Comparison of ENCODE assay signal across 10 cellular contexts in genomic region chr16:12833939-12834338, GRCh38. TPM values are rescaled to one million over a fixed set of nuclear protein-coding genes. Genes with fewer than 3 reads are reported as not detected.
DNase-seq lines count a peak whose midpoint lies in the region; TF ChIP-seq lines count a peak whose summit lies in the region.
"Had no signal": no experiment of that assay in that cellular context is flagged by ENCODE, and none has a peak within 500 bp of the region (broad histone marks: within the 10 kb centered on the region; RNA-seq: fewer than 3 reads in every experiment).

No MANE protein-coding gene starts in this region.

- peak; percentile 40 for DNase-seq in GM03348 (ENCODE audit: low spot score)
- DNase-seq in NCI-H2196 (lab: John Stamatoyannopoulos, UW; ENCODE audit: unreplicated experiment): peak; percentile 83
- DNase-seq in ecto neural progenitor cell (ENCODE audit: low spot score): peak; percentile 52
- peak; percentile 13 for DNase-seq in occipital lobe (lab: John Stamatoyannopoulos, UW)
- no peak for DNase-seq in NCI-H1092 treated with DMSO at 0.1 percent for 48 hours (lab: John Stamatoyannopoulos, UW)
- no peak for DNase-seq in lower leg skin (ENCODE audit: low spot score in 2 of 2)
- DNase-seq in OCI-M2 (lab: John Stamatoyannopoulos, UW; ENCODE audit: unreplicated experiment): no peak
- DNase-seq: activated CD4-positive, alpha-beta T cell treated with anti-CD3 and anti-CD28 coated beads, Interleukin-2, amount 50 U/mL, for 48 hours; DND-41 had no signal

- no peak for TF ChIP-seq POLR2A in lower leg skin (IDR thresholded peaks at IDR 0.05)

- TF ChIP-seq CTCF in lower leg skin (IDR thresholded peaks at IDR 0.05): no peak

- WGBS in lower leg skin, 2 donors: 54 to 61% methylated on average over 10 of the region's 10 CpGs

- intact Hi-C loops in lower leg skin (cut with DNase I; ENCODE audit: low total_unique reads): no loop called here

- no peak overlapping the region for H3K4me3 ChIP-seq in lower leg skin (ENCODE audit: low read depth, poor library complexity, severe bottlenecking)
- H3K4me3 ChIP-seq: dorsolateral prefrontal cortex had no signal

RNA-seq across cellular contexts. Expression of gene CPPED1, which starts 30.3 kb away (rescaled TPM):
- total RNA-seq in occipital lobe: 6.2 TPM
- 10 to 100 TPM in 1 of 4 donors, 1 to 10 TPM in 3; 5.4 to 11.6 (median 8.2) TPM for total RNA-seq in lower leg skin

Comparison
In these comparisons a context has a peak if more than half of its experiments do, and no peak if none do; other contexts are left out.
1. DNase-seq: peak in GM03348 (single experiment), NCI-H2196 (single experiment), ecto neural progenitor cell (single experiment) and occipital lobe (single experiment); none in NCI-H1092 treated with DMSO at 0.1 percent for 48 hours (single experiment), lower leg skin (0 of 2) and OCI-M2 (single experiment).